15 cellular contexts compared by ENCODE assay signal in the genomic region with DNA sequence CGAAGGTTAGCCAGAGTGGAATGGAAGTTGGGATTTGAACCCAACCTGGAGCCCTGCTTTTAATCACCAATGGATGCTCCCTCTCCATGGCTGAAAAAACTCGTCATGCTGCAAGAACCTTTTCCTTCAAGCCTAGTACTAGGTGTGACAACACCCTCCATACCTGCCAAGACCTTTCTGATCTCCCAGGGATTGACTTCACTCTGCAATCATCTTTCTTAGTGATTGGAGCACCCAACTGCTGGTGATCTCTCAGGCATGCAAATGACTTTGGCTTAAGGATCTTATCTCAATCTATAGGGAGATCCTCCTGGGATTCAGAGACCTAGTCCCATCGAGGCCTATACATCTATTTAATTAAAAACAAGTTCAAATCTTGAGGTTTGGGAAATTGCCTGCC. TPM values are rescaled to one million over a fixed set of nuclear protein-coding genes. Genes with fewer than 3 reads are reported as not detected.
DNase-seq lines count a peak whose midpoint lies in the region; ATAC-seq, FAIRE-seq and TF ChIP-seq lines count a peak whose summit lies in the region.
"Had no signal": no experiment of that assay in that cellular context is flagged by ENCODE, and none has a peak within 500 bp of the region (broad histone marks: within the 10 kb centered on the region; RNA-seq: fewer than 3 reads in every experiment).

No MANE protein-coding gene starts in this region.

- H3K4me1 ChIP-seq in Loucy (ENCODE audit: insufficient read depth, low read length, poor library complexity, severe bottlenecking) (peaks cover 41% of the 10 kb centered on the region), parathyroid adenoma (peaks cover 72% of the 10 kb centered on the region)
- H3K4me1 ChIP-seq: prostate gland had no signal

- no peak overlapping the region for H3K4me3 ChIP-seq in Loucy (ENCODE audit: low read length, poor library complexity, severe bottlenecking)
- no peak overlapping the region for H3K4me3 ChIP-seq in bronchial epithelial cell (ENCODE audit: low read depth, low read length)
- no peak overlapping the region for H3K4me3 ChIP-seq in parathyroid adenoma (ENCODE audit: low read depth, low read length)
- H3K4me3 ChIP-seq: prostate gland had no signal

- H3K79me2 ChIP-seq in Loucy (ENCODE audit: insufficient read depth, low read length) (no peaks in the 10 kb centered on the region), parathyroid adenoma (no peaks in the 10 kb centered on the region)

- no peaks in the 10 kb centered on the region for H3K9me2 ChIP-seq in Loucy (replicated peaks; ENCODE audit: low read depth, low read length)

- peak; percentile 2 for ATAC-seq in GM19395 (IDR thresholded peaks at IDR 0.05; ENCODE audit: unreplicated experiment)
- ATAC-seq: WTC11 had no signal

- intact Hi-C loops in posterior vena cava (cut with DNase I), result no loop called here

- no peaks in the 10 kb centered on the region for H3K9me3 ChIP-seq in Loucy (ENCODE audit: insufficient read depth, low read depth, low read length)
- no peaks in the 10 kb centered on the region for H3K9me3 ChIP-seq in parathyroid adenoma (ENCODE audit: control insufficient read depth, low read length)
- H3K9me3 ChIP-seq: prostate gland had no signal

- no peaks in the 10 kb centered on the region for H3K27me3 ChIP-seq in Loucy (ENCODE audit: insufficient read depth, low read length, poor library complexity, severe bottlenecking)
- H3K27me3 ChIP-seq in bronchial epithelial cell (ENCODE audit: control insufficient read depth, insufficient read depth, low read length), result no peaks in the 10 kb centered on the region
- no peaks in the 10 kb centered on the region for H3K27me3 ChIP-seq in parathyroid adenoma (ENCODE audit: control insufficient read depth, insufficient read depth, low read length)

- TF ChIP-seq CTCF in Loucy (conservative IDR thresholded peaks at IDR 0.05; ENCODE audit: low read length) (no peak), bronchial epithelial cell (IDR thresholded peaks at IDR 0.05; ENCODE audit: insufficient read depth, low read length, severe bottlenecking) (no peak), parathyroid adenoma (IDR thresholded peaks at IDR 0.05) (no peak)

- H3K4me2 ChIP-seq in Loucy (ENCODE audit: low read depth, low read length, poor library complexity, severe bottlenecking) (peak overlapping the region; percentile 16), parathyroid adenoma (ENCODE audit: low read length) (no peak overlapping the region)

- no peak overlapping the region for H3K27ac ChIP-seq in parathyroid adenoma

- no peaks in the 10 kb centered on the region for H3F3A ChIP-seq in Loucy (ENCODE audit: low read depth)

- H2AFZ ChIP-seq in Loucy (ENCODE audit: low read length) (no peak overlapping the region), parathyroid adenoma (peak overlapping the region; percentile 54)

- DNase-seq in bronchial epithelial cell (ENCODE audit: low read depth) (peak; percentile 61), posterior vena cava (ENCODE audit: low spot score) (no peak), kidney glomerular epithelial cell (lab: John Stamatoyannopoulos, UW) (no peak), NCI-H1436 (lab: John Stamatoyannopoulos, UW) (no peak)
- DNase-seq: activated effector memory CD4-positive, alpha-beta T cell treated with Interleukin-2 at 50 U/mL for 16 hours; CD4-positive, alpha-beta T cell; NCI-H2029; NCI-H774 had no signal

- no peaks in the 10 kb centered on the region for H4K20me1 ChIP-seq in Loucy (ENCODE audit: insufficient read depth, low read length, poor library complexity, severe bottlenecking)

- H3K36me3 ChIP-seq in Loucy (ENCODE audit: insufficient read depth, low read length) (no peaks in the 10 kb centered on the region), bronchial epithelial cell (ENCODE audit: control insufficient read depth, insufficient read depth, low read length) (no peaks in the 10 kb centered on the region), parathyroid adenoma (ENCODE audit: control insufficient read depth, insufficient read depth, low read length) (no peaks in the 10 kb centered on the region)
- H3K36me3 ChIP-seq: prostate gland had no signal

- H3K9ac ChIP-seq in Loucy (ENCODE audit: low read depth, low read length, poor library complexity, severe bottlenecking) (no peak overlapping the region), parathyroid adenoma (no peak overlapping the region)

- no peak for FAIRE-seq in bronchial epithelial cell (lab: Jason Lieb, UNC)

RNA-seq across cellular contexts. Expression of a gene that starts 23.5 kb away (rescaled TPM):
- total RNA-seq in bronchial epithelial cell, result 21.1 and 31.5 TPM in 2 replicates
- not detected for total RNA-seq in posterior vena cava
- total RNA-seq: CD4-positive, alpha-beta T cell; mononuclear cell; subcutaneous adipose tissue; WTC11 had no signal

Comparison
In these comparisons a context has a peak if more than half of its experiments do, and no peak if none do; other contexts are left out.
1. RNA of a gene that starts 23.5 kb away (total RNA-seq): 21.1 to 31.5 TPM in bronchial epithelial cell; not detected in posterior vena cava; every median in the first group is over 10 times any median in the second.